8 cellular contexts compared by ENCODE assay signal in the genomic region with DNA sequence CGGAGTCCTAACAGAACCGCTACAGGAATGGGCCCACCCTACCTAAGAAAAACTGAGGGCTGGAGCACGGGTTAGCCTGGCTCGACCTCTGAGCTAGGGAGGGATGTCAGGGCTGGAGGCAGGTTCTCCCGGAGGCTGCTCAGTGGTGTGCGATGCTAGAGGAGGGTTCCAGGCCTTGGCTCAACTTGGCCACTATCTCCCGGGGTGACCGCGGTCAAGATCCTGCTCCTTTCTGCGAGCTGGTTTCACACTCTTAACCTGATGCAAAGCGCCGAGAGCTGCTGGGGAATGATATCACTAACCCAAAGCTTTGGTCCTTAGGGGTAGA. TPM values are rescaled to one million over a fixed set of nuclear protein-coding genes. Genes with fewer than 3 reads are reported as not detected.
A peak's percentile ranks its signal among the peaks of the same experiment; 100 is the strongest.
DNase-seq lines count a peak whose midpoint lies in the region; ATAC-seq and TF ChIP-seq lines count a peak whose summit lies in the region.

No MANE protein-coding gene starts in this region.

- H3K27ac Mint-ChIP-seq in glutamatergic neuron (ENCODE audit: unreplicated experiment), result peak overlapping the region; percentile 100

- H4K20me1 ChIP-seq in GM23248 (ENCODE audit: insufficient read depth) (no peaks in the 10 kb centered on the region), SU-DHL-6 (ENCODE audit: low read depth, low read length) (no peaks in the 10 kb centered on the region)

- H3K36me3 ChIP-seq in ACC112 (ENCODE audit: insufficient read depth, low read length) (no peaks in the 10 kb centered on the region), GM23248 (ENCODE audit: low read depth) (0 out of 2 replicates have a peak, but pooled peaks cover 2% of the 10 kb centered on the region), SU-DHL-6 (ENCODE audit: low read length) (0 out of 2 replicates have a peak, but pooled peaks cover 3% of the 10 kb centered on the region), gastrocnemius medialis (peaks cover 0 to 22% of the 10 kb centered on the region in 2 donors)

- H3F3A ChIP-seq in GM23248 (ENCODE audit: insufficient read depth) (no peaks in the 10 kb centered on the region), SU-DHL-6 (ENCODE audit: insufficient read depth) (0 out of 2 replicates have a peak, but pooled peaks cover 3% of the 10 kb centered on the region)

- in situ Hi-C loops in GM23248 (cut with MboI), result no loop called here
- in situ Hi-C loops in gastrocnemius medialis (cut with MboI; ENCODE audit: low sequenced_read_pairs in 4 of 4), result loop anchor here (5.0 to 25.0 kb wide), 4 partner anchors 106 to 394 kb away; a partner anchor contains a TSS

- peaks cover 8% of the 10 kb centered on the region for H3K9me3 Mint-ChIP-seq in glutamatergic neuron (ENCODE audit: unreplicated experiment)

- no peaks in the 10 kb centered on the region for H3K36me3 Mint-ChIP-seq in glutamatergic neuron (ENCODE audit: unreplicated experiment)

- intact Hi-C loops in gastrocnemius medialis (cut with DNase I; ENCODE audit: low total_unique reads), result loop anchor here (1.0 to 10.0 kb wide), 4 partner anchors 110 to 336 kb away; a partner anchor contains a TSS

- H3K4me1 Mint-ChIP-seq in glutamatergic neuron (ENCODE audit: low read depth, unreplicated experiment), result peaks cover 3% of the 10 kb centered on the region

- no peaks in the 10 kb centered on the region for H3K9me3 ChIP-seq in GM23248 (ENCODE audit: low read depth)
- no peaks in the 10 kb centered on the region for H3K9me3 ChIP-seq in SU-DHL-6 (ENCODE audit: insufficient read depth, low read length)
- no peaks in the 10 kb centered on the region for H3K9me3 ChIP-seq in gastrocnemius medialis

- no peak for DNase-seq in GM23248
- no peak for DNase-seq in glutamatergic neuron
- peak in 1 of 2 donors; percentile 7 for DNase-seq in gastrocnemius medialis
- DNase-seq in COLO668 (lab: John Stamatoyannopoulos, UW; ENCODE audit: unreplicated experiment), result no peak
- DNase-seq in activated CD4-positive, alpha-beta T cell treated with anti-CD3 and anti-CD28 coated beads for 48 hours, result no peak

- H3K4me2 ChIP-seq in GM23248 (ENCODE audit: unreplicated experiment) (peak overlapping the region; percentile 98), SU-DHL-6 (ENCODE audit: low read depth, low read length, poor library complexity, severe bottlenecking) (peak overlapping the region; percentile 86)

- peak; percentile 32 to 40 for ATAC-seq in gastrocnemius medialis
- no peak for ATAC-seq in HG03469 (IDR thresholded peaks at IDR 0.05; ENCODE audit: unreplicated experiment)

- whole genome bisulfite sequencing in GM23248 (ENCODE audit: low coverage in 1 of 2, low lambda C conversion rate in 2 of 2, missing lambda C conversion rate in 2 of 2), 2 experiments, result 3 to 6% methylated on average over 12 of the region's 12 CpGs

- H3K79me2 ChIP-seq in ACC112 (ENCODE audit: control insufficient read depth, insufficient read depth, low read length, unreplicated experiment), result peaks cover 14% of the 10 kb centered on the region
- H3K79me2 ChIP-seq in GM23248 (ENCODE audit: insufficient read depth), result peaks cover 25% of the 10 kb centered on the region
- peaks cover 10% of the 10 kb centered on the region for H3K79me2 ChIP-seq in SU-DHL-6 (ENCODE audit: insufficient read depth, low read length)

- H3K27ac ChIP-seq in ACC112 (ENCODE audit: low read depth, low read length) (no peak overlapping the region; the same call in 1 of the 2 replicates), GM23248 (peak overlapping the region; percentile 66), SU-DHL-6 (ENCODE audit: low read depth, low read length) (no peak overlapping the region), gastrocnemius medialis (peak overlapping the region; percentile 89 to 97 (median 93))

- peaks cover 3% of the 10 kb centered on the region for H3K4me1 ChIP-seq in ACC112 (ENCODE audit: control insufficient read depth, insufficient read depth, low read length, unreplicated experiment)
- peaks cover 12% of the 10 kb centered on the region for H3K4me1 ChIP-seq in GM23248 (ENCODE audit: insufficient read depth)
- peaks cover 25 to 28% of the 10 kb centered on the region in 2 donors for H3K4me1 ChIP-seq in gastrocnemius medialis

- H3K4me3 Mint-ChIP-seq in glutamatergic neuron (ENCODE audit: unreplicated experiment), result peak overlapping the region; percentile 100

- peak overlapping the region; percentile 79 for H2AFZ ChIP-seq in ACC112 (ENCODE audit: low read length, unreplicated experiment)
- H2AFZ ChIP-seq in GM23248, result peak overlapping the region; percentile 95
- H2AFZ ChIP-seq in SU-DHL-6 (ENCODE audit: low read depth, low read length, severe bottlenecking), result peak overlapping the region; percentile 70

- H3K4me3 ChIP-seq in ACC112 (ENCODE audit: low read depth, low read length) (peak overlapping the region; percentile 87), GM23248 (peak overlapping the region; percentile 94), SU-DHL-6 (ENCODE audit: insufficient read depth, low read length, poor library complexity, severe bottlenecking) (peak overlapping the region; percentile 96), gastrocnemius medialis (peak overlapping the region; percentile 75 to 99 (median 78))

- TF ChIP-seq CTCF in SU-DHL-6 (IDR thresholded peaks at IDR 0.05; ENCODE audit: insufficient read depth, low read length, poor library complexity, severe bottlenecking) (no peak), glutamatergic neuron (IDR thresholded peaks at IDR 0.05; ENCODE audit: partially characterized antibody, unreplicated experiment) (no peak), gastrocnemius medialis (IDR thresholded peaks at IDR 0.05 in 4 of 5, conservative IDR thresholded peaks at IDR 0.05 in 1 of 5) (no peak)

- peaks cover 5% of the 10 kb centered on the region for H3K27me3 Mint-ChIP-seq in glutamatergic neuron (ENCODE audit: unreplicated experiment)

- H3K9me2 ChIP-seq in GM23248 (ENCODE audit: insufficient read depth) (no peaks in the 10 kb centered on the region), SU-DHL-6 (replicated peaks; ENCODE audit: insufficient read depth, low read length) (no peaks in the 10 kb centered on the region)

- H3K9ac ChIP-seq in GM23248 (peak overlapping the region; percentile 96), SU-DHL-6 (ENCODE audit: low read length) (peak overlapping the region; percentile 72)

- no peak for TF ChIP-seq POLR2A in gastrocnemius medialis (IDR thresholded peaks at IDR 0.05)

- H3K27me3 ChIP-seq in ACC112 (ENCODE audit: insufficient read depth, low read length) (no peaks in the 10 kb centered on the region), GM23248 (replicated peaks; ENCODE audit: insufficient read depth) (no peaks in the 10 kb centered on the region), SU-DHL-6 (ENCODE audit: low read length) (no peaks in the 10 kb centered on the region), gastrocnemius medialis (no peaks in the 10 kb centered on the region)

RNA-seq across cellular contexts. Expression of a gene that starts 0.3 kb away (rescaled TPM):
- total RNA-seq in GM23248 (2014; rRNA removed; shearing (Covaris generic)), result 62.5 and 65.8 TPM in 2 replicates
- polyA plus RNA-seq in GM23248 (2016; fragmentation: Nextera tagmentation; extraction: Ambion mirVana), result 132 and 139 TPM in 2 replicates
- total RNA-seq in glutamatergic neuron (ENCODE audit: unreplicated experiment) (37.9 TPM), gastrocnemius medialis (10 to 100 TPM; 59.9 to 64.5 (median 61.3) TPM)

RNA-seq across cellular contexts. Expression of a gene that starts 58.9 kb away (rescaled TPM):
- 18.0 and 23.4 TPM in 2 replicates for total RNA-seq in GM23248 (2014; rRNA removed; shearing (Covaris generic))
- 9.0 and 9.3 TPM in 2 replicates for polyA plus RNA-seq in GM23248 (2016; fragmentation: Nextera tagmentation; extraction: Ambion mirVana)
- 0.96 TPM for total RNA-seq in glutamatergic neuron (ENCODE audit: unreplicated experiment)
- 100 to 1,000 TPM in 3 of 4 donors, 10 to 100 TPM in 1; 69.1 to 164 (median 135) TPM for total RNA-seq in gastrocnemius medialis

Comparison
In these comparisons a context has a peak if more than half of its experiments do, and no peak if none do; other contexts are left out.
1. H3K27ac ChIP-seq: peak in GM23248 (single experiment) and gastrocnemius medialis (4 of 4); none in ACC112 (single experiment) and SU-DHL-6 (single experiment).
2. Peak in every context shown above with its lines, with median percentiles within 50 percentile points of each other: H2AFZ ChIP-seq and H3K4me3 ChIP-seq.